ENCODE assay signal across 10 cellular contexts in genomic region chr1:89262643-89263042, GRCh38. TPM values are rescaled to one million over a fixed set of nuclear protein-coding genes. Genes with fewer than 3 reads are reported as not detected.
DNase-seq lines count a peak whose midpoint lies in the region; ATAC-seq and TF ChIP-seq lines count a peak whose summit lies in the region.
"Had no signal": no experiment of that assay in that cellular context is flagged by ENCODE, and none has a peak within 500 bp of the region (broad histone marks: within the 10 kb centered on the region; RNA-seq: fewer than 3 reads in every experiment).

No MANE protein-coding gene starts in this region.

- no peaks in the 10 kb centered on the region for H3K27me3 ChIP-seq in cardiac muscle cell
- H3K27me3 ChIP-seq in foreskin keratinocyte: no peaks in the 10 kb centered on the region
- no peaks in the 10 kb centered on the region for H3K27me3 ChIP-seq in tibial artery
- H3K27me3 ChIP-seq in aorta (ENCODE audit: control insufficient read depth in 1 of 2, insufficient read depth in 2 of 2, low read length in 1 of 2): no peaks in the 10 kb centered on the region

- no peaks in the 10 kb centered on the region for H3K27me3 Mint-ChIP-seq in T-helper 17 cell
- H3K27me3 Mint-ChIP-seq: activated CD4-positive, alpha-beta T cell treated with anti-CD3 and anti-CD28 coated beads for 36 hours had no signal

- H3K36me3 ChIP-seq in cardiac muscle cell: no peaks in the 10 kb centered on the region
- H3K36me3 ChIP-seq in tibial artery: no peaks in the 10 kb centered on the region
- no peaks in the 10 kb centered on the region for H3K36me3 ChIP-seq in aorta (ENCODE audit: control insufficient read depth in 1 of 2, insufficient read depth in 2 of 2, low read length in 1 of 2)

- H3K9me3 ChIP-seq in cardiac muscle cell (ENCODE audit: low read depth) (no peaks in the 10 kb centered on the region), T-helper 17 cell (ENCODE audit: control insufficient read depth, low read length, poor library complexity, severe bottlenecking) (peaks cover 2% of the 10 kb centered on the region), tibial artery (no peaks in the 10 kb centered on the region), aorta (ENCODE audit: control insufficient read depth, low read length) (no peaks in the 10 kb centered on the region)
- H3K9me3 ChIP-seq: Caco-2 had no signal

- peak in 1 of 2 donors; percentile 75 for DNase-seq in cardiac muscle cell (ENCODE audit: low read depth in 1 of 2, low spot score in 1 of 2)
- no peak for DNase-seq in Right ventricle myocardium superior
- DNase-seq in T-helper 17 cell: no peak
- peak in 1 of 2 donors; percentile 54 for DNase-seq in foreskin keratinocyte
- DNase-seq in tibial artery: no peak
- no peak for DNase-seq in RKO (ENCODE audit: low spot score)
- no peak for DNase-seq in aorta
- DNase-seq: activated CD4-positive, alpha-beta T cell treated with anti-CD3 and anti-CD28 coated beads for 36 hours; Caco-2 had no signal

- ATAC-seq in Right ventricle myocardium superior (ENCODE audit: poor library complexity) (no peak), T-helper 17 cell (no peak), foreskin keratinocyte (peak; percentile 43), HG02571 (IDR thresholded peaks at IDR 0.05; ENCODE audit: unreplicated experiment) (no peak), aorta (ENCODE audit: low FRiP score) (no peak)
- ATAC-seq: activated CD4-positive, alpha-beta T cell treated with anti-CD3 and anti-CD28 coated beads for 36 hours had no signal

- peaks cover 42% of the 10 kb centered on the region for H3K4me1 ChIP-seq in cardiac muscle cell (ENCODE audit: low read depth)
- H3K4me1 ChIP-seq in foreskin keratinocyte: no peaks in the 10 kb centered on the region
- peaks cover 0 to 31% (median 7%) of the 10 kb centered on the region in 4 donors for H3K4me1 ChIP-seq in tibial artery
- peaks cover 0 to 2% of the 10 kb centered on the region in 2 donors for H3K4me1 ChIP-seq in aorta (ENCODE audit: control insufficient read depth in 1 of 2, insufficient read depth in 2 of 2, low read length in 2 of 2)
- H3K4me1 ChIP-seq: Caco-2 had no signal

- intact Hi-C loops in Right ventricle myocardium superior (cut with DNase I): no loop called here
- intact Hi-C loops in tibial artery (cut with DNase I; ENCODE audit: low total_unique reads): no loop called here
- intact Hi-C loops in aorta (cut with DNase I): no loop called here

- H3K36me3 Mint-ChIP-seq in T-helper 17 cell (ENCODE audit: low read depth): peaks cover 24% of the 10 kb centered on the region

- no peak overlapping the region for H3K4me3 ChIP-seq in cardiac muscle cell
- H3K4me3 ChIP-seq in tibial artery: peak overlapping the region; percentile 24 to 33
- peak overlapping the region in 1 of 2 donors; percentile 24 for H3K4me3 ChIP-seq in aorta (ENCODE audit: low read length in 2 of 2)

- peak overlapping the region; percentile 96 for H3K27ac ChIP-seq in cardiac muscle cell
- no peak overlapping the region for H3K27ac ChIP-seq in foreskin keratinocyte
- H3K27ac ChIP-seq in tibial artery: no peak overlapping the region
- H3K27ac ChIP-seq in aorta (ENCODE audit: low read depth in 1 of 2, low read length in 2 of 2): no peak overlapping the region

- peak overlapping the region; percentile 80 for H3K27ac Mint-ChIP-seq in T-helper 17 cell

- H3K4me1 Mint-ChIP-seq in T-helper 17 cell: peaks cover 50% of the 10 kb centered on the region

- WGBS in aorta, 2 donors: 23 to 32% methylated on average over 2 of the region's 2 CpGs

- TF ChIP-seq CTCF in cardiac muscle cell (IDR thresholded peaks at IDR 0.05; ENCODE audit: low read depth, low read length) (no peak), foreskin keratinocyte (conservative IDR thresholded peaks at IDR 0.05) (no peak), tibial artery (IDR thresholded peaks at IDR 0.05) (no peak)

- no peak overlapping the region for H3K4me3 Mint-ChIP-seq in T-helper 17 cell
- H3K4me3 Mint-ChIP-seq: activated CD4-positive, alpha-beta T cell treated with anti-CD3 and anti-CD28 coated beads for 36 hours had no signal

RNA-seq across cellular contexts. Expression of gene GBP5, which starts 10.0 kb away (rescaled TPM):
- total RNA-seq in cardiac muscle cell (0.14 and 0.24 TPM in 2 replicates), Right ventricle myocardium superior (1.7 TPM), T-helper 17 cell (100 to 1,000 TPM; 122 to 132 TPM), foreskin keratinocyte (not detected in 2 replicates), aorta (1 to 10 TPM; 3.7 to 7.9 TPM)
- polyA plus RNA-seq in cardiac muscle cell (0.29 TPM in 1 of 2 replicates, not detected in the other), foreskin keratinocyte (not detected in 2 replicates), aorta (1 to 10 TPM in 1 of 2 donors, under 1 TPM in 1; 0.20 to 1.0 TPM)
- total RNA-seq: Caco-2 had no signal

Comparison
In these comparisons a context has a peak if more than half of its experiments do, and no peak if none do; other contexts are left out.
1. RNA of gene GBP5, which starts 10.0 kb away (total RNA-seq): 122 to 132 TPM in T-helper 17 cell; 3.7 to 7.9 TPM in aorta, 1.7 TPM in Right ventricle myocardium superior (single experiment), 0.14 to 0.24 TPM in cardiac muscle cell and not detected in foreskin keratinocyte; every median in the first group is over 10 times any median in the second.